Comparison of ENCODE assay signal across 1 cellular context in the genomic region with DNA sequence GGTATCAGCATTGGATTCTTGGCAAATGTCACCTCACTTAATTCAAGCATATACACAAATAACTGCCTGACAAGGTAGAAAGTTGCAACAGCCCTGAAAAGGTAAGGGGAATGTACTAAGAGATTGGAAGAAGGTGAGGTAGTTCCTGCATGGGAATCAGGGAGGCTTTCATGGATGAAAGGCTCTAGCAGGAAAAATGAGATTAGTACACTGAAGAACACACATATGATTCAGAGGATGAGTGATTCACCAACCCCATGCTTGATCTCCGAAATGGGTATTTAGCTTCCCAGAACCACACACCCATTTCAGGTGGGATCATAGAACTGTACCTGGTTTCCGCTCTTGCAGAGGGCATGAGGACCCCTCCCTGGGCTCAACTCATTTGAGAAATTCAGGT.
TF ChIP-seq lines count a peak whose summit lies in the region.

No MANE protein-coding gene starts in this region.

TF ChIP-seq in HepG2, 621 proteins besides CTCF, POLR2A, EP300 and RAD21 (continued from another document):
- TF ChIP-seq ZNF543 (CRISPR knock-in tag; IDR thresholded peaks at IDR 0.05) (no peak), RBM22 (optimal IDR thresholded peaks at IDR 0.05; ENCODE audit: low read length) (no peak), LCORL (IDR thresholded peaks at IDR 0.05) (no peak), LCORL (CRISPR knock-in tag; IDR thresholded peaks at IDR 0.05) (no peak), ZNF816 (CRISPR knock-in tag; IDR thresholded peaks at IDR 0.05; ENCODE audit: borderline replicate concordance) (no peak), ARID2 (CRISPR knock-in tag; IDR thresholded peaks at IDR 0.05; ENCODE audit: borderline replicate concordance) (no peak)
TF ChIP-seq in HepG2: peak in this region for 0.
